Comparison of ENCODE assay signal across 13 cellular contexts in the genomic region with DNA sequence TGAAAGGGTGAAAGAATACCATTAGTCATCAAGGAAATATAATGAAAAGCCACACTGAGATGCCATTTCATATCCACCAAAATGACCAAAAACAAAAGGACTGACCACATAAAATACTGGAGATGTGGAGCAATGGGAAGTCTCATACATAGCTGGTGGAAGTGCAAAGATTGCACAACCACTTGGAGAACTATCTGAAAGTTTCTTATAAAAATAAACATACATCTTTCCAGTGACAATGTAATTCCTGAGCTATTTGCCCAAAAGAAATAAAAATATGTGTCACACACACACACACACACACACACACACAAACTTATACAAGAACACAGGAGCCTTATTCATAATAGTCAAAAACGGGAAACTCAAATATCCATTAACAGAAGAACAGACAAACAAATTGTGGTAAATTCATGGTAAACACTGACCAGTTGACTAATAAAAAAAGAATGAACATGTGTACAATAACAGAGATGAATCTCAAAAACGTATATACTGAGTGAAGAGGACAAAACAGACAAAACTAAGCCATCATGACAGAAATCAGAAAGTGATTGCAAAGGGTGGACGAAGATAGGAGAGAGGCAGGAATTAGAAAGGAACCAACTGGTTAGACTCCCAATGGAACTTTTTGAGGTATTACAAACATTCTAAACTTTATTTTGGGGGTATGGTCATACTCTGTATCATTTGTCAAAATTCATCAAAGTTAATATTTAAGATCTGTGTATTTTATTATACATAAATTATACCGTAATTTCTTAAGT. TPM values are rescaled to one million over a fixed set of nuclear protein-coding genes. Genes with fewer than 3 reads are reported as not detected.
DNase-seq lines count a peak whose midpoint lies in the region; ATAC-seq, FAIRE-seq and TF ChIP-seq lines count a peak whose summit lies in the region.
"Had no signal": no experiment of that assay in that cellular context is flagged by ENCODE, and none has a peak within 500 bp of the region (broad histone marks: within the 10 kb centered on the region; RNA-seq: fewer than 3 reads in every experiment).

No MANE protein-coding gene starts in this region.

- H3K4me2 ChIP-seq in KMS-11 = peak overlapping the region; percentile 52

- H3K27ac ChIP-seq in KMS-11 = peak overlapping the region; percentile 33; the same call in 1 of the 2 replicates
- H3K27ac ChIP-seq in right lobe of liver = peak overlapping the region in 1 of 3 donors; percentile 50
- H3K27ac ChIP-seq in thyroid gland = no peak overlapping the region
- H3K27ac ChIP-seq: uterus had no signal

- ATAC-seq in right lobe of liver (peak; percentile 45 to 66 (median 64)), GM21737 (IDR thresholded peaks at IDR 0.05; ENCODE audit: unreplicated experiment) (no peak), HG03354 (IDR thresholded peaks at IDR 0.05; ENCODE audit: poor library complexity, severe bottlenecking, unreplicated experiment) (no peak)

- H3K4me3 ChIP-seq in BJ (ENCODE audit: low read depth, low read length) (no peak overlapping the region), KMS-11 (IDR thresholded peaks at IDR 0.05; ENCODE audit: insufficient read depth, low read depth, low read length) (no peak overlapping the region), bronchial epithelial cell (ENCODE audit: low read depth, low read length) (no peak overlapping the region), right lobe of liver (no peak overlapping the region), thyroid gland (replicated peaks in 1 of 3) (no peak overlapping the region)
- H3K4me3 ChIP-seq: SK-N-MC, uterus had no signal

- H3K9me3 ChIP-seq in right lobe of liver (no peaks in the 10 kb centered on the region), thyroid gland (no peaks in the 10 kb centered on the region)
- H3K9me3 ChIP-seq: uterus had no signal

- intact Hi-C loops in right lobe of liver (cut with DNase I) (no loop called here), thyroid gland (cut with DNase I) (no loop called here)

- TF ChIP-seq CTCF in BJ (IDR thresholded peaks at IDR 0.05; ENCODE audit: insufficient read depth, low read depth, low read length) (no peak), KMS-11 (conservative IDR thresholded peaks at IDR 0.05; ENCODE audit: low read depth, low read length) (no peak), bronchial epithelial cell (IDR thresholded peaks at IDR 0.05; ENCODE audit: insufficient read depth, low read length, severe bottlenecking) (no peak), right lobe of liver (IDR thresholded peaks at IDR 0.05) (no peak), thyroid gland (IDR thresholded peaks at IDR 0.05) (no peak)

- H3K4me1 ChIP-seq in KMS-11 (ENCODE audit: low read depth, poor library complexity, severe bottlenecking) (peaks cover 59% of the 10 kb centered on the region), right lobe of liver (peaks cover 0 to 51% (median 23%) of the 10 kb centered on the region in 4 donors), thyroid gland (peaks cover 6 to 30% of the 10 kb centered on the region in 2 donors)

- FAIRE-seq in bronchial epithelial cell (lab: Jason Lieb, UNC) = no peak

- H2AFZ ChIP-seq in KMS-11 (ENCODE audit: low read depth) = no peak overlapping the region

- TF ChIP-seq POLR2A in right lobe of liver (IDR thresholded peaks at IDR 0.05) (no peak), thyroid gland (IDR thresholded peaks at IDR 0.05) (no peak)

- H3K27me3 ChIP-seq in BJ (ENCODE audit: control insufficient read depth, insufficient read depth, low read length) = no peaks in the 10 kb centered on the region
- H3K27me3 ChIP-seq in KMS-11 (ENCODE audit: insufficient read depth, low read depth) = no peaks in the 10 kb centered on the region
- no peaks in the 10 kb centered on the region for H3K27me3 ChIP-seq in bronchial epithelial cell (ENCODE audit: control insufficient read depth, insufficient read depth, low read length)
- H3K27me3 ChIP-seq in right lobe of liver = no peaks in the 10 kb centered on the region
- no peaks in the 10 kb centered on the region for H3K27me3 ChIP-seq in thyroid gland
- H3K27me3 ChIP-seq: uterus had no signal

- 58% methylated on average over 4 of the region's 4 CpGs for WGBS in right lobe of liver (ENCODE audit: insufficient coverage, low coverage, low lambda C conversion rate, missing lambda C conversion rate)
- 68 to 73% methylated on average over 4 of the region's 4 CpGs for WGBS in thyroid gland, 2 donors

- CTCF ChIA-PET in BJ (lab: Yijun Ruan, JAX) = interaction anchor here (0.6 to 1.1 kb wide), 6 partner anchors 10 to 26 kb away, joined by 3 to 4 read pairs (median 3); a partner anchor contains a TSS

- H3K9ac ChIP-seq in KMS-11 = no peak overlapping the region

- POLR2A ChIA-PET in BJ (lab: Charles Lee) = interaction anchor here (0.9 kb wide), 1 partner anchor 19 kb away, joined by 4 read pairs; no protein-coding TSS in a partner anchor

- peaks cover 90% of the 10 kb centered on the region for H3K79me2 ChIP-seq in KMS-11 (ENCODE audit: insufficient read depth, low read depth)

- H3K36me3 ChIP-seq in BJ (ENCODE audit: control insufficient read depth, insufficient read depth, low read length) = no peaks in the 10 kb centered on the region
- H3K36me3 ChIP-seq in KMS-11 (ENCODE audit: insufficient read depth) = no peaks in the 10 kb centered on the region
- H3K36me3 ChIP-seq in bronchial epithelial cell (ENCODE audit: control insufficient read depth, insufficient read depth, low read length) = no peaks in the 10 kb centered on the region
- no peaks in the 10 kb centered on the region for H3K36me3 ChIP-seq in right lobe of liver
- H3K36me3 ChIP-seq in thyroid gland = no peaks in the 10 kb centered on the region
- H3K36me3 ChIP-seq: uterus had no signal

- DNase-seq in BJ (ENCODE audit: low read depth) = peak; percentile 69
- peak; percentile 19 for DNase-seq in bronchial epithelial cell (ENCODE audit: low read depth)
- no peak for DNase-seq in right lobe of liver
- DNase-seq in NCI-H2227 treated with DMSO at 0.1 percent for 48 hours (lab: John Stamatoyannopoulos, UW) = no peak
- DNase-seq in thyroid gland = no peak
- DNase-seq: cerebellar nuclear complex, DMS79 treated with DMSO at 0.1 percent for 48 hours, NCI-H2107, uterus had no signal

- H4K20me1 ChIP-seq in KMS-11 (ENCODE audit: insufficient read depth) = peaks cover 14% of the 10 kb centered on the region

RNA-seq across cellular contexts. Expression of a gene that starts 21.5 kb away (rescaled TPM):
- 4.0 and 6.6 TPM in 2 replicates for polyA plus RNA-seq in BJ (2011; rRNA removed)
- polyA minus RNA-seq in BJ (2011; rRNA and poly(A)+ RNA removed) = 4.4 and 5.9 TPM in 2 replicates
- total RNA-seq in bronchial epithelial cell (15.0 and 24.3 TPM in 2 replicates), right lobe of liver (10 to 100 TPM; 20.6 to 26.7 (median 24.8) TPM), thyroid gland (10 to 100 TPM; 48.1 to 61.6 (median 55.4) TPM)

Comparison
In these comparisons a context has a peak if more than half of its experiments do, and no peak if none do; other contexts are left out.
1. DNase-seq: peak in BJ (single experiment) and bronchial epithelial cell (single experiment); none in right lobe of liver (0 of 3), NCI-H2227 treated with DMSO at 0.1 percent for 48 hours (single experiment) and thyroid gland (0 of 2).
2. ATAC-seq: peak in right lobe of liver (4 of 4); none in GM21737 (single experiment) and HG03354 (single experiment).